In genomic region chr7:4108951-4109350, GRCh38 we compare ENCODE assay signal across 24 cellular contexts.
"Had no signal": no experiment of that assay in that cellular context is flagged by ENCODE, and none has a peak within 500 bp of the region (broad histone marks: within the 10 kb centered on the region; RNA-seq: fewer than 3 reads in every experiment).

No MANE protein-coding gene starts in this region.

- H3K4me3 Mint-ChIP-seq: activated B cell treated with CpG ODN at 0.5 μM for 24 hours; activated CD4-positive, alpha-beta T cell treated with anti-CD3 and anti-CD28 coated beads, Interleukin-2, amount 10 ng/mL, durations not matched to agents 24 days and 14 days; activated naive CD4-positive, alpha-beta T cell treated with anti-CD3 and anti-CD28 coated beads for 36 hours; activated naive CD8-positive, alpha-beta T cell; activated T-cell treated with anti-CD3 and anti-CD28 coated beads, Interleukin-2, amount 50 U/mL, for 4 hours; activated T-helper 17 cell treated with anti-CD3 and anti-CD28 coated beads, Interleukin-2, amount 50 U/mL, for 72 hours; brain; central memory CD8-positive, alpha-beta T cell; T-helper 1 cell treated with Interleukin-12 subunit alpha and Interleukin-12 subunit beta and Interleukin-4 antibody, amounts not matched to agents 30 μg/mL and 1 μg/mL, for 36 hours had no signal

- H3K4me1 Mint-ChIP-seq: activated B cell treated with CpG ODN at 0.5 μM for 24 hours; activated CD4-positive, alpha-beta T cell treated with anti-CD3 and anti-CD28 coated beads, Interleukin-2, amount 10 ng/mL, durations not matched to agents 24 days and 14 days; activated T-helper 17 cell treated with anti-CD3 and anti-CD28 coated beads, Interleukin-2, amount 50 U/mL, for 72 hours; brain; central memory CD8-positive, alpha-beta T cell had no signal

- DNase-seq: activated B cell treated with CpG ODN at 0.5 μM for 24 hours; activated CD4-positive, alpha-beta T cell treated with anti-CD3 and anti-CD28 coated beads for 1 hour; activated CD4-positive, alpha-beta T cell treated with anti-CD3 and anti-CD28 coated beads, Interleukin-2, amount 10 ng/mL, durations not matched to agents 24 days and 14 days; activated CD4-positive, alpha-beta T cell treated with anti-CD3 and anti-CD28 coated beads, Interleukin-2, amount 50 U/mL, for 48 hours; activated CD8-positive, alpha-beta memory T cell treated with anti-CD3 and anti-CD28 coated beads for 24 hours; activated gamma-delta T cell; activated naive CD4-positive, alpha-beta T cell treated with anti-CD3 and anti-CD28 coated beads for 36 hours; activated T-cell treated with anti-CD3 and anti-CD28 coated beads, Interleukin-2, amount 50 U/mL, for 4 hours; MG63; NCI-H1092 treated with DMSO at 0.1 percent for 48 hours; NCI-H1436 treated with DMSO at 0.1 percent for 48 hours; NCI-H1930; NCI-H2107; NCI-H2171 treated with DMSO at 0.1 percent for 48 hours; NCI-H226; NCI-H526; Peyer's patch; SHP77 treated with DMSO at 0.1 percent for 48 hours had no signal

- H3K27me3 Mint-ChIP-seq: activated B cell treated with CpG ODN at 0.5 μM for 24 hours; activated CD4-positive, alpha-beta T cell treated with anti-CD3 and anti-CD28 coated beads, Interleukin-2, amount 10 ng/mL, durations not matched to agents 24 days and 14 days; activated naive CD8-positive, alpha-beta T cell; brain had no signal

- H3K27ac ChIP-seq: Peyer's patch had no signal

- H3K9me3 Mint-ChIP-seq: activated B cell treated with CpG ODN at 0.5 μM for 24 hours; activated CD4-positive, alpha-beta T cell treated with anti-CD3 and anti-CD28 coated beads, Interleukin-2, amount 10 ng/mL, durations not matched to agents 24 days and 14 days; activated naive CD4-positive, alpha-beta T cell treated with anti-CD3 and anti-CD28 coated beads for 36 hours; activated T-cell treated with anti-CD3 and anti-CD28 coated beads, Interleukin-2, amount 50 U/mL, for 4 hours; activated T-helper 17 cell treated with anti-CD3 and anti-CD28 coated beads, Interleukin-2, amount 50 U/mL, for 72 hours; central memory CD8-positive, alpha-beta T cell; T-helper 1 cell treated with Interleukin-12 subunit alpha and Interleukin-12 subunit beta and Interleukin-4 antibody, amounts not matched to agents 30 μg/mL and 1 μg/mL, for 36 hours had no signal

- FAIRE-seq: astrocyte had no signal

- H3K36me3 Mint-ChIP-seq: activated naive CD8-positive, alpha-beta T cell had no signal

- H3K27ac Mint-ChIP-seq: activated B cell treated with CpG ODN at 0.5 μM for 24 hours; activated CD4-positive, alpha-beta T cell treated with anti-CD3 and anti-CD28 coated beads, Interleukin-2, amount 10 ng/mL, durations not matched to agents 24 days and 14 days; activated naive CD4-positive, alpha-beta T cell treated with anti-CD3 and anti-CD28 coated beads for 36 hours; activated naive CD8-positive, alpha-beta T cell; activated T-helper 17 cell treated with anti-CD3 and anti-CD28 coated beads, Interleukin-2, amount 50 U/mL, for 72 hours; brain; T-helper 1 cell treated with Interleukin-12 subunit alpha and Interleukin-12 subunit beta and Interleukin-4 antibody, amounts not matched to agents 30 μg/mL and 1 μg/mL, for 36 hours had no signal
